Comparison of ENCODE assay signal across 11 cellular contexts in genomic region chr7:74483402-74484336, GRCh38. TPM values are rescaled to one million over a fixed set of nuclear protein-coding genes. Genes with fewer than 3 reads are reported as not detected.
DNase-seq lines count a peak whose midpoint lies in the region; ATAC-seq, FAIRE-seq and TF ChIP-seq lines count a peak whose summit lies in the region.
"Had no signal": no experiment of that assay in that cellular context is flagged by ENCODE, and none has a peak within 500 bp of the region (broad histone marks: within the 10 kb centered on the region; RNA-seq: fewer than 3 reads in every experiment).

No MANE protein-coding gene starts in this region.

- no peaks in the 10 kb centered on the region; a peak in 1 of 3 replicates for H3K36me3 ChIP-seq in HEK293 (ENCODE audit: control insufficient read depth in 2 of 2, insufficient read depth in 1 of 2, low read length in 2 of 2)
- H3K36me3 ChIP-seq in keratinocyte (ENCODE audit: control insufficient read depth in 2 of 2, extremely low read depth in 1 of 2, insufficient read depth in 2 of 2, low read length in 2 of 2) = no peaks in the 10 kb centered on the region

- peaks cover 11% of the 10 kb centered on the region for H3K4me1 ChIP-seq in HEK293 (ENCODE audit: control insufficient read depth, insufficient read depth, low read length)
- H3K4me1 ChIP-seq in keratinocyte (ENCODE audit: control insufficient read depth, extremely low read depth, insufficient read depth, low read length) = peaks cover 39% of the 10 kb centered on the region

- H3K9me3 ChIP-seq in HEK293 (ENCODE audit: control insufficient read depth, insufficient read depth, low read depth, low read length) = no peaks in the 10 kb centered on the region
- H3K9me3 ChIP-seq in keratinocyte (ENCODE audit: control insufficient read depth, low read depth, low read length) = no peaks in the 10 kb centered on the region

- POLR2A ChIA-PET in HEK293 (lab: Yijun Ruan, JAX) = interaction anchor here (0.7 kb wide), 1 partner anchor 18 kb away, joined by 4 read pairs; no protein-coding TSS in a partner anchor

- H3K9me1 ChIP-seq in keratinocyte (ENCODE audit: control insufficient read depth, extremely low read depth, insufficient read depth, low read length) = no peaks in the 10 kb centered on the region

- H3K27ac ChIP-seq in HEK293 (ENCODE audit: extremely low read depth, low read depth, low read length) (no peak overlapping the region), keratinocyte (ENCODE audit: control insufficient read depth, insufficient read depth, low read length) (peak overlapping the region; percentile 18)

- CTCF ChIA-PET in HEK293 (lab: Yijun Ruan, JAX) = interaction anchor here (0.6 to 1.0 kb wide), 4 partner anchors 14 to 83 kb away, joined by 3 to 5 read pairs (median 4); no protein-coding TSS in a partner anchor

- FAIRE-seq in keratinocyte (lab: Jason Lieb, UNC) = peak; percentile 41

- H3K4me3 ChIP-seq in HEK293 (ENCODE audit: low read depth, low read length) (no peak overlapping the region), keratinocyte (ENCODE audit: control insufficient read depth in 2 of 3, extremely low read depth in 1 of 3, insufficient read depth in 2 of 3, low read depth in 1 of 3, low read length in 3 of 3) (no peak overlapping the region)

- H3K79me2 ChIP-seq in keratinocyte (ENCODE audit: control insufficient read depth, insufficient read depth, low read length) = peaks cover 22% of the 10 kb centered on the region

- dilution Hi-C loops in keratinocyte (cut with MboI; ENCODE audit: extremely low pct_ligation_motif_present, low sequenced_read_pairs) = no loop called here

- ATAC-seq in HG03159 (IDR thresholded peaks at IDR 0.05; ENCODE audit: unreplicated experiment) = no peak

- H3K9ac ChIP-seq in keratinocyte (ENCODE audit: control insufficient read depth, extremely low read depth, insufficient read depth, low read length) = peak overlapping the region; percentile 35

- peaks cover 6% of the 10 kb centered on the region for H4K20me1 ChIP-seq in keratinocyte (ENCODE audit: control insufficient read depth, extremely low read depth, insufficient read depth, low read length)

- no peak for TF ChIP-seq CTCF in HEK293 (tag by site-specific recombination; IDR thresholded peaks at IDR 0.05)
- TF ChIP-seq CTCF in keratinocyte (optimal IDR thresholded peaks at IDR 0.05 in 1 of 3, IDR thresholded peaks at IDR 0.05 in 1 of 3, conservative IDR thresholded peaks at IDR 0.05 in 1 of 3; ENCODE audit: extremely low read depth in 1 of 3, insufficient read depth in 2 of 3, low read length in 3 of 3) = no peak

- no peaks in the 10 kb centered on the region for H3K27me3 ChIP-seq in keratinocyte (ENCODE audit: control insufficient read depth, extremely low read depth, insufficient read depth, low read length)

- no peak overlapping the region for H2AFZ ChIP-seq in keratinocyte (ENCODE audit: control insufficient read depth, low read length)

- H3K4me2 ChIP-seq in keratinocyte (ENCODE audit: control insufficient read depth, extremely low read depth, insufficient read depth, low read depth, low read length) = peak overlapping the region; percentile 49

- DNase-seq in amniotic epithelial cell (ENCODE audit: low read depth) (peak; percentile 69), keratinocyte (ENCODE audit: low read depth, low spot score) (no peak), superior temporal gyrus (ENCODE audit: extremely low spot score) (peak; percentile 21), medulla oblongata (ENCODE audit: extremely low spot score) (no peak), HuH-7 (ENCODE audit: low spot score) (no peak)
- DNase-seq in activated CD4-positive, alpha-beta T cell treated with anti-CD3 and anti-CD28 coated beads, Interleukin-2, amount 50 U/mL, for 4 hours = no peak
- DNase-seq: activated naive CD4-positive, alpha-beta T cell treated with anti-CD3 and anti-CD28 coated beads, Interleukin-2, amount 10 ng/mL, durations not matched to agents 7 days and 5 days; NCI-H146; T-helper 9 cell had no signal

TF ChIP-seq in HEK293, 187 proteins besides CTCF, POLR2A, EP300 and RAD21:
- TF ChIP-seq YY1 (tag by site-specific recombination; IDR thresholded peaks at IDR 0.05) = no peak
- TF ChIP-seq ZFHX2 (tag by site-specific recombination; conservative IDR thresholded peaks at IDR 0.05) = no peak
- peak; percentile 4; the same call in 1 of the 2 replicates for TF ChIP-seq ZNF121 (tag by site-specific recombination; IDR thresholded peaks at IDR 0.05)
- TF ChIP-seq SCRT1 (tag by site-specific recombination; IDR thresholded peaks at IDR 0.05; ENCODE audit: borderline replicate concordance) = no peak
TF ChIP-seq in HEK293: peak in this region for 1.

RNA-seq across cellular contexts. Expression of gene GTF2IRD1, which starts 30.0 kb away (rescaled TPM):
- polyA plus RNA-seq in keratinocyte = 17.4 to 24.7 TPM (median 19.4 TPM) in 3 replicates
- 15.9 TPM for polyA plus RNA-seq in keratinocyte (2011; ENCODE audit: low read depth)
- 16.3 and 18.8 TPM in 2 replicates for polyA plus RNA-seq in keratinocyte (2011; cell fraction: cytosol; rRNA removed)
- polyA plus RNA-seq in keratinocyte (2011; cell fraction: nucleus; rRNA removed) = 39.1 and 49.9 TPM in 2 replicates
- polyA plus RNA-seq in keratinocyte (2012; ENCODE audit: low replicate concordance) = 24.8 and 58.6 TPM in 2 replicates
- polyA minus RNA-seq in keratinocyte = 10.3 to 28.8 TPM (median 15.3 TPM) in 3 replicates
- polyA minus RNA-seq in keratinocyte (2011; cell fraction: cytosol; rRNA and poly(A)+ RNA removed) = 22.8 TPM
- polyA minus RNA-seq in keratinocyte (2011; cell fraction: nucleus; rRNA and poly(A)+ RNA removed) = 20.5 and 28.0 TPM in 2 replicates

Comparison
In these comparisons a context has a peak if more than half of its experiments do, and no peak if none do; other contexts are left out.
1. DNase-seq: peak in amniotic epithelial cell (single experiment) and superior temporal gyrus (single experiment); none in keratinocyte (single experiment), activated CD4-positive, alpha-beta T cell treated with anti-CD3 and anti-CD28 coated beads, Interleukin-2, amount 50 U/mL, for 4 hours (0 of 2), medulla oblongata (single experiment) and HuH-7 (single experiment).